8 cellular contexts compared by ENCODE assay signal in genomic region chr19:14519245-14519859, GRCh38. TPM values are rescaled to one million over a fixed set of nuclear protein-coding genes. Genes with fewer than 3 reads are reported as not detected.
A peak's percentile ranks its signal among the peaks of the same experiment; 100 is the strongest.
DNase-seq lines count a peak whose midpoint lies in the region; ATAC-seq and TF ChIP-seq lines count a peak whose summit lies in the region.

No MANE protein-coding gene starts in this region.

- H3K4me2 ChIP-seq in OCI-LY7 (ENCODE audit: low read length) = peak overlapping the region; percentile 90

- intact Hi-C loops in CD4-positive, alpha-beta T cell (cut with DNase I, micrococcal nuclease) = no loop called here
- intact Hi-C loops in OCI-LY7 (cut with micrococcal nuclease; ENCODE audit: unreplicated experiment) = loop anchor here (5.0 kb wide), 1 partner anchor 38 kb away; no protein-coding TSS in a partner anchor
- intact Hi-C loops in ovary (cut with DNase I) = no loop called here
- intact Hi-C loops in posterior cingulate gyrus (cut with DNase I) = no loop called here

- no peaks in the 10 kb centered on the region for H3K27me3 Mint-ChIP-seq in CD4-positive, alpha-beta T cell
- H3K27me3 Mint-ChIP-seq in effector memory CD8-positive, alpha-beta T cell = no peaks in the 10 kb centered on the region

- H3K4me1 ChIP-seq in OCI-LY7 (ENCODE audit: insufficient read depth, low read length, poor library complexity, severe bottlenecking) = peaks cover 61% of the 10 kb centered on the region
- peaks cover 12% of the 10 kb centered on the region for H3K4me1 ChIP-seq in ovary (ENCODE audit: insufficient read depth)

- H3K4me3 Mint-ChIP-seq in CD4-positive, alpha-beta T cell = peak overlapping the region; percentile 100
- H3K4me3 Mint-ChIP-seq in effector memory CD8-positive, alpha-beta T cell = peak overlapping the region; percentile 69 to 96

- H3K9me3 ChIP-seq in CD4-positive, alpha-beta T cell (ENCODE audit: control insufficient read depth, low read length) = no peaks in the 10 kb centered on the region
- H3K9me3 ChIP-seq in OCI-LY7 (ENCODE audit: low read length) = no peaks in the 10 kb centered on the region
- no peaks in the 10 kb centered on the region for H3K9me3 ChIP-seq in ovary

- POLR2A ChIA-PET in CD4-positive, alpha-beta T cell (lab: Charles Lee) = interaction anchor here (1.3 to 9.8 kb wide), 7 partner anchors 11 to 1805 kb away, joined by 3 to 430 read pairs (median 12); partner anchors contain the start of genes ADGRE5, IL27RA, KLF2 and NDUFB7
- POLR2A ChIA-PET in OCI-LY7 (lab: Charles Lee) = no interaction called here

- H2AFZ ChIP-seq in OCI-LY7 (ENCODE audit: low read length) = no peak overlapping the region

- TF ChIP-seq EP300 in ovary (IDR thresholded peaks at IDR 0.05) = no peak

- DNase-seq in CD4-positive, alpha-beta T cell = no peak
- DNase-seq in OCI-LY7 (ENCODE audit: low spot score) (no peak), ovary (peak; percentile 31 to 65 (median 61)), NCI-H774 (lab: John Stamatoyannopoulos, UW) (no peak), posterior cingulate gyrus (no peak)
- no peak for DNase-seq in effector memory CD8-positive, alpha-beta T cell
- DNase-seq in NK-92 treated with Interleukin-12 subunit alpha and Interleukin-12 subunit beta, amount 100 ng/mL, for 24 hours (lab: John Stamatoyannopoulos, UW) = no peak

- H3K4me1 Mint-ChIP-seq in CD4-positive, alpha-beta T cell (ENCODE audit: low read depth) = peaks cover 81% of the 10 kb centered on the region
- H3K4me1 Mint-ChIP-seq in effector memory CD8-positive, alpha-beta T cell (ENCODE audit: low read depth in 2 of 2) = peaks cover 59 to 60% of the 10 kb centered on the region in 2 donors

- H3K27me3 ChIP-seq in CD4-positive, alpha-beta T cell (ENCODE audit: control insufficient read depth, insufficient read depth, low read length) = no peaks in the 10 kb centered on the region
- H3K27me3 ChIP-seq in ovary = no peaks in the 10 kb centered on the region

- peaks cover 47% of the 10 kb centered on the region for H3K36me3 Mint-ChIP-seq in CD4-positive, alpha-beta T cell (ENCODE audit: low read depth)
- H3K36me3 Mint-ChIP-seq in effector memory CD8-positive, alpha-beta T cell (ENCODE audit: insufficient read depth) = peaks cover 68% of the 10 kb centered on the region

- H4K20me1 ChIP-seq in OCI-LY7 (ENCODE audit: insufficient read depth, low read length) = peaks cover 17% of the 10 kb centered on the region

- no peak for TF ChIP-seq POLR2A in ovary (IDR thresholded peaks at IDR 0.05)

- ATAC-seq in CD4-positive, alpha-beta T cell (ENCODE audit: poor library complexity) = no peak
- ATAC-seq in effector memory CD8-positive, alpha-beta T cell (replicated peaks) = no peak
- ATAC-seq in GM21717 (IDR thresholded peaks at IDR 0.05; ENCODE audit: unreplicated experiment) = no peak

- CTCF ChIA-PET in CD4-positive, alpha-beta T cell (lab: Charles Lee) = interaction anchor here (0.9 to 1.4 kb wide), 4 partner anchors 9 to 37 kb away, joined by 3 to 5 read pairs (median 4); partner anchors contain the start of gene TECR
- CTCF ChIA-PET in OCI-LY7 (lab: Charles Lee; ENCODE audit: unreplicated experiment) = no interaction called here

- H3K79me2 ChIP-seq in OCI-LY7 (ENCODE audit: insufficient read depth, low read depth, low read length) = peaks cover 35% of the 10 kb centered on the region

- H3K27ac Mint-ChIP-seq in CD4-positive, alpha-beta T cell = peak overlapping the region; percentile 100
- peak overlapping the region; percentile 98 for H3K27ac Mint-ChIP-seq in effector memory CD8-positive, alpha-beta T cell

- H3K36me3 ChIP-seq in OCI-LY7 (ENCODE audit: insufficient read depth, low read length) = peaks cover 31% of the 10 kb centered on the region
- no peaks in the 10 kb centered on the region for H3K36me3 ChIP-seq in ovary

- H3K27ac ChIP-seq in CD4-positive, alpha-beta T cell (ENCODE audit: low read depth, low read length) = peak overlapping the region; percentile 86
- H3K27ac ChIP-seq in OCI-LY7 (ENCODE audit: low read depth, low read length, poor library complexity, severe bottlenecking) (peak overlapping the region; percentile 76), ovary (peak overlapping the region; percentile 92 to 94)

- H3K9me2 ChIP-seq in OCI-LY7 (ENCODE audit: insufficient read depth, low read length) = no peaks in the 10 kb centered on the region

- no peak for TF ChIP-seq CTCF in CD4-positive, alpha-beta T cell (IDR thresholded peaks at IDR 0.05)
- TF ChIP-seq CTCF in OCI-LY7 (conservative IDR thresholded peaks at IDR 0.05; ENCODE audit: low read length) (no peak), ovary (IDR thresholded peaks at IDR 0.05) (no peak)

- no TSS peak for BruUV-seq in OCI-LY7 (replicated peaks; lab: Mats Ljungman, UMichigan)

- WGBS in ovary, 3 donors = 81 to 83% (median 82%) methylated on average over 22 of the region's 22 CpGs

- no peaks in the 10 kb centered on the region for H3K9me3 Mint-ChIP-seq in CD4-positive, alpha-beta T cell
- no peaks in the 10 kb centered on the region for H3K9me3 Mint-ChIP-seq in effector memory CD8-positive, alpha-beta T cell

- H3K4me3 ChIP-seq in OCI-LY7 (ENCODE audit: low read depth, low read length, poor library complexity, severe bottlenecking) (peak overlapping the region; percentile 68), ovary (no peak overlapping the region)

RNA-seq across cellular contexts. Expression of gene DNAJB1, which starts 1.2 kb away (rescaled TPM):
- total RNA-seq in CD4-positive, alpha-beta T cell = 100 to 1,000 TPM; 666 to 672 TPM
- 62.9 and 76.7 TPM in 2 replicates for total RNA-seq in OCI-LY7 (2014; rRNA removed; shearing (Covaris generic))
- total RNA-seq in OCI-LY7 (2022) (51.7 and 63.7 TPM in 2 replicates), ovary (100 to 1,000 TPM in 3 of 7 donors, 10 to 100 TPM in 4; 53.7 to 151 (median 75.1) TPM)
- 100 to 1,000 TPM in 1 of 2 donors, 10 to 100 TPM in 1; 52.4 to 123 TPM for polyA plus RNA-seq in ovary

RNA-seq across cellular contexts. Expression of gene TECR, which starts 10.0 kb away (rescaled TPM):
- 100 to 1,000 TPM; 217 to 232 TPM for total RNA-seq in CD4-positive, alpha-beta T cell
- total RNA-seq in OCI-LY7 (2014; rRNA removed; shearing (Covaris generic)) = 52.3 and 81.4 TPM in 2 replicates
- total RNA-seq in OCI-LY7 (2022) (128 and 130 TPM in 2 replicates), ovary (100 to 1,000 TPM in 2 of 7 donors, 10 to 100 TPM in 5; 22.3 to 115 (median 78.2) TPM)
- polyA plus RNA-seq in ovary = 10 to 100 TPM; 92.4 to 97.4 TPM

RNA-seq across cellular contexts. Expression of gene GIPC1, which starts 23.4 kb away (rescaled TPM):
- total RNA-seq in CD4-positive, alpha-beta T cell = 10 to 100 TPM; 17.8 to 21.0 TPM
- total RNA-seq in OCI-LY7 (2014; rRNA removed; shearing (Covaris generic)) = 18.5 and 26.9 TPM in 2 replicates
- total RNA-seq in OCI-LY7 (2022) (37.6 and 38.3 TPM in 2 replicates), ovary (10 to 100 TPM; 33.7 to 64.5 (median 41.8) TPM)
- polyA plus RNA-seq in ovary = 10 to 100 TPM; 14.7 to 40.9 TPM

RNA-seq across cellular contexts. Expression of gene PTGER1, which starts 44.2 kb away (rescaled TPM):
- total RNA-seq in CD4-positive, alpha-beta T cell = not detected
- total RNA-seq in OCI-LY7 (2014; rRNA removed; shearing (Covaris generic)) = not detected in 2 replicates
- total RNA-seq in OCI-LY7 (2022) = 0.23 TPM in 1 of 2 replicates, not detected in the other
- total RNA-seq in ovary = under 1 TPM in 3 of 7 donors, not detected in 4; 0.18 to 0.92 (median 0.32) TPM
- not detected for polyA plus RNA-seq in ovary

RNA-seq across cellular contexts. Expression of gene NDUFB7, which starts 52.5 kb away (rescaled TPM):
- total RNA-seq in CD4-positive, alpha-beta T cell = 10 to 100 TPM; 31.7 to 39.1 TPM
- total RNA-seq in OCI-LY7 (2014; rRNA removed; shearing (Covaris generic)) = 282 and 301 TPM in 2 replicates
- 137 and 141 TPM in 2 replicates for total RNA-seq in OCI-LY7 (2022)
- total RNA-seq in ovary = 100 to 1,000 TPM in 6 of 7 donors, 10 to 100 TPM in 1; 86.9 to 429 (median 143) TPM
- 100 to 1,000 TPM in 1 of 2 donors, not detected in 1; 317 TPM for polyA plus RNA-seq in ovary

Comparison
In these comparisons a context has a peak if more than half of its experiments do, and no peak if none do; other contexts are left out.
1. DNase-seq: peak in ovary (5 of 5); none in CD4-positive, alpha-beta T cell (0 of 10), OCI-LY7 (single experiment), effector memory CD8-positive, alpha-beta T cell (0 of 3), NCI-H774 (single experiment), posterior cingulate gyrus (0 of 10) and NK-92 treated with Interleukin-12 subunit alpha and Interleukin-12 subunit beta, amount 100 ng/mL, for 24 hours (single experiment).
2. RNA of gene DNAJB1, which starts 1.2 kb away (total RNA-seq): 666 to 672 TPM in CD4-positive, alpha-beta T cell; 51.7 to 76.7 TPM in OCI-LY7 and 53.7 to 151 TPM in ovary; every median in the first group is over 4 times any median in the second.
3. Peak in every context shown above with its lines, with median percentiles within 50 percentile points of each other: H3K27ac ChIP-seq.